Comparison of ENCODE assay signal across 10 cellular contexts in genomic region chr6:157198425-157199279, GRCh38.
DNase-seq lines count a peak whose midpoint lies in the region; FAIRE-seq and TF ChIP-seq lines count a peak whose summit lies in the region.
"Had no signal": no experiment of that assay in that cellular context is flagged by ENCODE, and none has a peak within 500 bp of the region (broad histone marks: within the 10 kb centered on the region; RNA-seq: fewer than 3 reads in every experiment).

No MANE protein-coding gene starts in this region.

- peaks cover 19% of the 10 kb centered on the region for H3K36me3 Mint-ChIP-seq in Calu3 (ENCODE audit: insufficient read depth, unreplicated experiment)

- CTCF ChIA-PET in Calu3 (lab: Charles Lee): interaction anchor here (1.0 kb wide), 1 partner anchor 11 kb away, joined by 3 read pairs; no protein-coding TSS in a partner anchor

- peak; percentile 89 for DNase-seq in Calu3
- DNase-seq in NCI-H2171 (lab: John Stamatoyannopoulos, UW): peak; percentile 94
- DNase-seq in myocyte (ENCODE audit: low read depth): peak; percentile 93
- no peak for DNase-seq in activated T-cell treated with anti-CD3 and anti-CD28 coated beads, Interleukin-2, amount 50 U/mL, for 1 hour
- DNase-seq in NCI-H82 treated with DMSO at 0.1 percent for 48 hours (lab: John Stamatoyannopoulos, UW; ENCODE audit: unreplicated experiment): no peak
- DNase-seq in midbrain (lab: John Stamatoyannopoulos, UW): no peak
- DNase-seq in GM12891 (ENCODE audit: insufficient read length, low spot score): no peak
- DNase-seq: stimulated activated naive B cell treated with anti-CD40 and anti-IgM and Interleukin-4, amounts not matched to agents 10 μg/mL and 1 μg/mL and 100 μg/mL, for 72 hours had no signal

- H3K4me1 ChIP-seq in duodenal mucosa (ENCODE audit: control insufficient read depth in 1 of 2, insufficient read depth in 2 of 2, low read length in 2 of 2): peaks cover 0 to 7% of the 10 kb centered on the region in 2 donors

- no peaks in the 10 kb centered on the region for H3K9me3 Mint-ChIP-seq in Calu3 (ENCODE audit: low read depth, unreplicated experiment)
- H3K9me3 Mint-ChIP-seq: neural crest cell; stimulated activated naive B cell treated with anti-CD40 and anti-IgM and Interleukin-4, amounts not matched to agents 10 μg/mL and 1 μg/mL and 100 μg/mL, for 72 hours had no signal

- FAIRE-seq in GM12891 (lab: Jason Lieb, UNC): no peak

- H3K27me3 ChIP-seq in duodenal mucosa (ENCODE audit: control insufficient read depth in 1 of 2, insufficient read depth in 2 of 2, low read length in 2 of 2): no peaks in the 10 kb centered on the region

- H3K9me3 ChIP-seq in duodenal mucosa (ENCODE audit: control insufficient read depth in 1 of 2, low read length in 2 of 2): no peaks in the 10 kb centered on the region

- H3K27ac Mint-ChIP-seq in Calu3 (ENCODE audit: unreplicated experiment): peak overlapping the region; percentile 61
- H3K27ac Mint-ChIP-seq: stimulated activated naive B cell treated with anti-CD40 and anti-IgM and Interleukin-4, amounts not matched to agents 10 μg/mL and 1 μg/mL and 100 μg/mL, for 72 hours had no signal

- H3K36me3 ChIP-seq in duodenal mucosa (ENCODE audit: control insufficient read depth in 1 of 2, insufficient read depth in 2 of 2, low read length in 2 of 2): peaks cover 27 to 57% of the 10 kb centered on the region in 2 donors

- TSS peak; percentile 68 for BruUV-seq in Calu3 (replicated peaks; lab: Mats Ljungman, UMichigan)

- no peak overlapping the region for H3K4me3 Mint-ChIP-seq in Calu3 (ENCODE audit: low read depth, unreplicated experiment)
- H3K4me3 Mint-ChIP-seq: neural crest cell; stimulated activated naive B cell treated with anti-CD40 and anti-IgM and Interleukin-4, amounts not matched to agents 10 μg/mL and 1 μg/mL and 100 μg/mL, for 72 hours had no signal

- H3K4me1 Mint-ChIP-seq in Calu3 (ENCODE audit: low read depth, unreplicated experiment): no peaks in the 10 kb centered on the region
- H3K4me1 Mint-ChIP-seq: neural crest cell; stimulated activated naive B cell treated with anti-CD40 and anti-IgM and Interleukin-4, amounts not matched to agents 10 μg/mL and 1 μg/mL and 100 μg/mL, for 72 hours had no signal

- TF ChIP-seq CTCF in Calu3 (IDR thresholded peaks at IDR 0.05; ENCODE audit: unreplicated experiment): no peak

- no peaks in the 10 kb centered on the region for H3K27me3 Mint-ChIP-seq in Calu3 (ENCODE audit: unreplicated experiment)
- H3K27me3 Mint-ChIP-seq: stimulated activated naive B cell treated with anti-CD40 and anti-IgM and Interleukin-4, amounts not matched to agents 10 μg/mL and 1 μg/mL and 100 μg/mL, for 72 hours had no signal

- H3K27ac ChIP-seq in duodenal mucosa (ENCODE audit: low read depth, low read length): peak overlapping the region; percentile 2

- no peak for TF ChIP-seq POLR2A in GM12891 (IDR thresholded peaks at IDR 0.05; ENCODE audit: low read depth, low read length)

- intact Hi-C loops in Calu3 (cut with micrococcal nuclease; ENCODE audit: unreplicated experiment): no loop called here

- peak overlapping the region in 1 of 2 donors; percentile 7 for H3K4me3 ChIP-seq in duodenal mucosa (ENCODE audit: low read depth in 1 of 2, low read length in 2 of 2)

- peak overlapping the region; percentile 5 to 33 for H3K9ac ChIP-seq in duodenal mucosa (ENCODE audit: low read depth in 1 of 2, low read length in 2 of 2)

TF ChIP-seq in GM12891, 5 proteins besides CTCF, POLR2A, EP300 and RAD21:
- no peak for TF ChIP-seq PAX5 (IDR thresholded peaks at IDR 0.05; ENCODE audit: insufficient read depth, low read length, severe bottlenecking)
- TF ChIP-seq SPI1 (IDR thresholded peaks at IDR 0.05; ENCODE audit: low read depth, low read length): no peak
- no peak for TF ChIP-seq POLR2AphosphoS5 (IDR thresholded peaks at IDR 0.05; ENCODE audit: low read depth, low read length)
- no peak for TF ChIP-seq TAF1 (IDR thresholded peaks at IDR 0.05; ENCODE audit: low read depth, low read length)
- TF ChIP-seq POU2F2 (IDR thresholded peaks at IDR 0.05; ENCODE audit: low read depth, low read length): no peak

Comparison
In these comparisons a context has a peak if more than half of its experiments do, and no peak if none do; other contexts are left out.
1. DNase-seq: peak in Calu3 (single experiment), NCI-H2171 (single experiment) and myocyte (single experiment); none in activated T-cell treated with anti-CD3 and anti-CD28 coated beads, Interleukin-2, amount 50 U/mL, for 1 hour (single experiment), NCI-H82 treated with DMSO at 0.1 percent for 48 hours (single experiment), midbrain (single experiment) and GM12891 (single experiment).